In the genomic region with DNA sequence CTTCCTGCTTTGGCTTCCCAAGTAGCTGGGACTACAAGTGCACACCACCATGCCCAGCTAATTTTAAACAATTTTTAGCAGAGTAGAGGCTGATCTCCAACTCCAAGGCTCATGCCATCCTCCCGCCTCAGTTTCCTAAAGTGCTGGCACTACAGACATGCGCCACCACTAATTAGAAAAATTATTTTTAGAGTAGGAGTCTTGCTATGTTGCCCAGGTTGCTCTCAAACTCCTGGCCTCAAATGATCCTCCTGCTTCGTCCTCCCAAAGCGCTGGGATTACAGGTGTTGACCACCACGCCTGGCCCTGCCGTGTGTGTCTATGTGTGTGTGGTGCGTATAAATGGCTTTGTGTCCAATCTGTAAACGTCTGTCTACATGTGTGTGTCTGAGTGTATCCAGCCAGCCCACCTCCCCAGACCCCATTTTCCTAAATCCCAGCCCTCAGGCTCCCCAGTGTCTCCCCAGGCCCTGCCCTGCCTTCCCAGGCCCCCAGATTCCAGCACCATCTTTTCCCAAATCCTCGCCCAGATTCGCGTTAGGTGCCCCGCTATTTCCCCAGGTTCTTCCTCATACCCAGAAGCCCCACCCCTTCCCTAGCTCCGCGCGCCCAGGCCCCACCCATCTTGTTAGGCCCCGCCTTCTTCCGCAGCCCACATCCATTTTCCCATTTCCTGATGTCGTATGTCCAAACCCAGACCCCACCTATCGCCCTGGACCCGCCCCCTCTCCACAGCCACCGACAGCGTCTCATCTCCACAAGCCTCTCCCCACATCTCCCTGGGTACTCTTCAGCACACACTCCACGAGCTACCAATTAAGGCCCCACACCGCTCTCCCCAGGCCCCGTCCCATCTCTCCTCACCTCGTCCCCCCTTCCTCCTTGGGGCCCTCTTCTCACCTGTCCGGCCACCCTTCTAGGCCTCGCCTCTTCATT, we compare ENCODE assay signal across 8 cellular contexts. TPM values are rescaled to one million over a fixed set of nuclear protein-coding genes. Genes with fewer than 3 reads are reported as not detected.
A peak's percentile ranks its signal among the peaks of the same experiment; 100 is the strongest.
DNase-seq lines count a peak whose midpoint lies in the region; ATAC-seq lines count a peak whose summit lies in the region.

No MANE protein-coding gene starts in this region.

- peaks cover 44% of the 10 kb centered on the region for H3K4me1 Mint-ChIP-seq in activated naive CD8-positive, alpha-beta T cell (ENCODE audit: low read depth)
- H3K4me1 Mint-ChIP-seq in naive B cell = peaks cover 31 to 43% (median 37%) of the 10 kb centered on the region in 3 donors

- peaks cover 33% of the 10 kb centered on the region for H3K27me3 Mint-ChIP-seq in activated naive CD8-positive, alpha-beta T cell
- H3K27me3 Mint-ChIP-seq in naive B cell = peaks cover 83 to 90% (median 83%) of the 10 kb centered on the region in 3 donors

- no peak overlapping the region for H3K27ac Mint-ChIP-seq in activated naive CD8-positive, alpha-beta T cell
- peak overlapping the region in 5 of 6 donors; percentile 29 to 84 (median 31) for H3K27ac Mint-ChIP-seq in naive B cell

- H3K9me3 Mint-ChIP-seq in activated naive CD8-positive, alpha-beta T cell (ENCODE audit: low read depth) = no peaks in the 10 kb centered on the region
- peaks cover 6 to 19% (median 11%) of the 10 kb centered on the region in 7 donors for H3K9me3 Mint-ChIP-seq in naive B cell

- DNase-seq in COLO829 (ENCODE audit: low spot score) = peak; percentile 86
- DNase-seq in NCI-H1417 (lab: John Stamatoyannopoulos, UW) = peak; percentile 84 to 96 (median 90)
- DNase-seq in naive B cell = no peak
- no peak for DNase-seq in kidney glomerular epithelial cell (lab: John Stamatoyannopoulos, UW)
- no peak for DNase-seq in NCI-H1092 (lab: John Stamatoyannopoulos, UW)
- DNase-seq in middle frontal gyrus (ENCODE audit: extremely low spot score, low spot score) = no peak

- ATAC-seq in naive B cell (ENCODE audit: low read depth in 2 of 2) (no peak), HG03354 (IDR thresholded peaks at IDR 0.05; ENCODE audit: poor library complexity, severe bottlenecking, unreplicated experiment) (no peak)

- H3K36me3 Mint-ChIP-seq in activated naive CD8-positive, alpha-beta T cell = no peaks in the 10 kb centered on the region
- peaks cover 0 to 33% of the 10 kb centered on the region in 2 donors for H3K36me3 Mint-ChIP-seq in naive B cell

- peak overlapping the region; percentile 73 for H3K4me3 Mint-ChIP-seq in activated naive CD8-positive, alpha-beta T cell
- peak overlapping the region; percentile 8 to 81 (median 69) for H3K4me3 Mint-ChIP-seq in naive B cell

RNA-seq across cellular contexts. Expression of gene SLC8A2, which starts 24.9 kb away (rescaled TPM):
- polyA plus RNA-seq in naive B cell (ENCODE audit: low read depth in 6 of 6) = not detected

RNA-seq across cellular contexts. Expression of gene MEIS3, which starts 27.5 kb away (rescaled TPM):
- polyA plus RNA-seq in naive B cell (ENCODE audit: low read depth in 6 of 6) = not detected

RNA-seq across cellular contexts. Expression of gene KPTN, which starts 37.2 kb away (rescaled TPM):
- 10 to 100 TPM in 2 of 6 donors, 1 to 10 TPM in 4; 6.1 to 25.8 (median 9.3) TPM for polyA plus RNA-seq in naive B cell (ENCODE audit: low read depth in 6 of 6)

Comparison
In these comparisons a context has a peak if more than half of its experiments do, and no peak if none do; other contexts are left out.
1. DNase-seq: peak in COLO829 (single experiment) and NCI-H1417 (3 of 3); none in naive B cell (single experiment), kidney glomerular epithelial cell (single experiment), NCI-H1092 (single experiment) and middle frontal gyrus (single experiment).